ENCODE assay signal across 29 cellular contexts in the genomic region with DNA sequence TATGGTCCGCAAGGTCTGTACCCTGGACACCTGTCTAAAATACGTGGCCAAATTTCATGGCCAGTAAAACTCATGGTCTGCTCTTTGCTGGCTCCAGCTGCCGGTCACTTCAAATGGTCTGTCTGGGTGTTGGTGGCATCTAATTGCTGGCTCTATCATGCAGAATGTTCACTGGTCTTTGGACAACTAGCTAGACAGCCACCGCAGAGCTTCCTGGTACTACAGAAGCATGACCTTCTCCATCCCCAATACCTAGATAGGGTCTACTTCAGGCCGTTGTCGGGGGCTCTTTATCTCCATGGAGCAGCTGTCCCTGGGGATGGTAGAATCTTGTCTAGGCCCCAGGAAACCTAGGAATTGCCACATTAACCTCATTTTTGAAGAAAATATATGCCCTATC.
"Had no signal": no experiment of that assay in that cellular context is flagged by ENCODE, and none has a peak within 500 bp of the region (broad histone marks: within the 10 kb centered on the region; RNA-seq: fewer than 3 reads in every experiment).

No MANE protein-coding gene starts in this region.

- DNase-seq: activated CD4-positive, alpha-beta T cell treated with anti-CD3 and anti-CD28 coated beads for 48 hours; activated CD4-positive, alpha-beta T cell treated with anti-CD3 and anti-CD28 coated beads, Interleukin-2, amount 50 U/mL, for 48 hours; activated CD8-positive, alpha-beta memory T cell treated with anti-CD3 and anti-CD28 coated beads, Interleukin-2, amount 50 U/mL, for 4 hours; activated effector memory CD4-positive, alpha-beta T cell treated with anti-CD3 and anti-CD28 coated beads, Interleukin-2, amount 50 U/mL, for 16 hours; activated naive CD4-positive, alpha-beta T cell treated with anti-CD3 and anti-CD28 coated beads, Interleukin-2, amount 10 ng/mL, durations not matched to agents 7 days and 5 days; activated naive CD8-positive, alpha-beta T cell treated with anti-CD3 and anti-CD28 coated beads, Interleukin-2, amount 10 ng/mL, durations not matched to agents 7 days and 5 days; activated T-cell treated with anti-CD3 and anti-CD28 coated beads, Interleukin-2, amount 50 U/mL, for 1 hour; dorsolateral prefrontal cortex; effector memory CD8-positive, alpha-beta T cell; head of caudate nucleus; hippocampal formation; natural killer cell; ovary; stimulated activated CD4-positive, alpha-beta T cell treated with anti-CD3 and anti-CD28 coated beads, Interleukin-15, amount 100 ng/mL, for 24 hours; stimulated activated CD4-positive, alpha-beta T cell treated with anti-CD3 and anti-CD28 coated beads, Interleukin-2, amount 100 ng/mL, for 24 hours; stimulated activated naive B cell treated with anti-CD40 and anti-IgM and Interleukin-4, amounts not matched to agents 10 μg/mL and 1 μg/mL and 100 μg/mL, for 72 hours; T-helper 17 cell; T1000; testis; trophoblast cell; WERI-Rb-1 had no signal

- H3K36me3 Mint-ChIP-seq: activated naive CD4-positive, alpha-beta T cell treated with anti-CD3 and anti-CD28 coated beads, Interleukin-2, amount 10 ng/mL, durations not matched to agents 7 days and 5 days; activated naive CD8-positive, alpha-beta T cell treated with anti-CD3 and anti-CD28 coated beads, Interleukin-2, amount 10 ng/mL, durations not matched to agents 7 days and 5 days; brain; natural killer cell; stimulated activated naive B cell treated with anti-CD40 and anti-IgM and Interleukin-4, amounts not matched to agents 10 μg/mL and 1 μg/mL and 100 μg/mL, for 72 hours had no signal

- H3K4me3 Mint-ChIP-seq: activated naive CD4-positive, alpha-beta T cell treated with anti-CD3 and anti-CD28 coated beads, Interleukin-2, amount 10 ng/mL, durations not matched to agents 7 days and 5 days; activated naive CD8-positive, alpha-beta T cell treated with anti-CD3 and anti-CD28 coated beads, Interleukin-2, amount 10 ng/mL, durations not matched to agents 7 days and 5 days; activated T-helper 1 cell treated with anti-CD3 and anti-CD28 coated beads, Interleukin-12 subunit alpha, Interleukin-12 subunit beta, Interleukin-2, Interleukin-4 antibody, amounts not matched to agents 30 ng/mL and 10 ng/mL and 1 ng/mL, durations not matched to agents 14 hours and 24 hours and 36 hours; brain; effector memory CD8-positive, alpha-beta T cell; natural killer cell; stimulated activated naive B cell treated with anti-CD40 and anti-IgM and Interleukin-4, amounts not matched to agents 10 μg/mL and 1 μg/mL and 100 μg/mL, for 72 hours; T-helper 17 cell had no signal

- H3K9me3 Mint-ChIP-seq: activated naive CD4-positive, alpha-beta T cell treated with anti-CD3 and anti-CD28 coated beads, Interleukin-2, amount 10 ng/mL, durations not matched to agents 7 days and 5 days; activated naive CD8-positive, alpha-beta T cell treated with anti-CD3 and anti-CD28 coated beads, Interleukin-2, amount 10 ng/mL, durations not matched to agents 7 days and 5 days; activated T-helper 1 cell treated with anti-CD3 and anti-CD28 coated beads, Interleukin-12 subunit alpha, Interleukin-12 subunit beta, Interleukin-2, Interleukin-4 antibody, amounts not matched to agents 30 ng/mL and 10 ng/mL and 1 ng/mL, durations not matched to agents 14 hours and 24 hours and 36 hours; brain; effector memory CD8-positive, alpha-beta T cell; natural killer cell; stimulated activated naive B cell treated with anti-CD40 and anti-IgM and Interleukin-4, amounts not matched to agents 10 μg/mL and 1 μg/mL and 100 μg/mL, for 72 hours had no signal

- H3K4me1 ChIP-seq: ascending aorta, prostate gland, testis, vagina had no signal

- ATAC-seq: activated CD4-positive, CD25-positive, alpha-beta regulatory T cell treated with anti-CD3 and anti-CD28 coated beads, Interleukin-2, amount 50 U/mL, for 24 hours; effector memory CD8-positive, alpha-beta T cell; natural killer cell; stimulated activated naive B cell treated with anti-CD40 and anti-IgM and Interleukin-4, amounts not matched to agents 10 μg/mL and 1 μg/mL and 100 μg/mL, for 72 hours; T-helper 17 cell had no signal

- H3K36me3 ChIP-seq: ascending aorta, ovary, prostate gland, right atrium auricular region, vagina, WERI-Rb-1 had no signal

- H3K4me3 ChIP-seq: ascending aorta, coronary artery, dorsolateral prefrontal cortex, ovary, prostate gland, right atrium auricular region, testis, vagina had no signal

- H3K9me3 ChIP-seq: ascending aorta, ovary, prostate gland, right atrium auricular region, testis, vagina had no signal

- H3K27ac Mint-ChIP-seq: activated naive CD4-positive, alpha-beta T cell treated with anti-CD3 and anti-CD28 coated beads, Interleukin-2, amount 10 ng/mL, durations not matched to agents 7 days and 5 days; activated naive CD8-positive, alpha-beta T cell treated with anti-CD3 and anti-CD28 coated beads, Interleukin-2, amount 10 ng/mL, durations not matched to agents 7 days and 5 days; activated T-helper 1 cell treated with anti-CD3 and anti-CD28 coated beads, Interleukin-12 subunit alpha, Interleukin-12 subunit beta, Interleukin-2, Interleukin-4 antibody, amounts not matched to agents 30 ng/mL and 10 ng/mL and 1 ng/mL, durations not matched to agents 14 hours and 24 hours and 36 hours; brain; effector memory CD8-positive, alpha-beta T cell; natural killer cell; T-helper 17 cell had no signal

- H3K27me3 Mint-ChIP-seq: activated naive CD8-positive, alpha-beta T cell treated with anti-CD3 and anti-CD28 coated beads, Interleukin-2, amount 10 ng/mL, durations not matched to agents 7 days and 5 days had no signal

- H3K27ac ChIP-seq: ascending aorta, coronary artery, dorsolateral prefrontal cortex, ovary, prostate gland, right atrium auricular region, testis, WERI-Rb-1 had no signal

- H3K27me3 ChIP-seq: ascending aorta, dorsolateral prefrontal cortex, ovary, right atrium auricular region, testis, vagina had no signal
